ENCODE assay signal across 1 cellular context in genomic region chr19:41657157-41657556, GRCh38.
TF ChIP-seq lines count a peak whose summit lies in the region.

No MANE protein-coding gene starts in this region.

TF ChIP-seq in GM23338, 12 proteins besides CTCF, POLR2A, EP300 and RAD21:
- no peak for TF ChIP-seq ZNF114 (CRISPR knock-in tag; IDR thresholded peaks at IDR 0.05)
- TF ChIP-seq POLR2AphosphoS5 (IDR thresholded peaks at IDR 0.05; ENCODE audit: low read depth), result no peak
- TF ChIP-seq, protein P1, sequence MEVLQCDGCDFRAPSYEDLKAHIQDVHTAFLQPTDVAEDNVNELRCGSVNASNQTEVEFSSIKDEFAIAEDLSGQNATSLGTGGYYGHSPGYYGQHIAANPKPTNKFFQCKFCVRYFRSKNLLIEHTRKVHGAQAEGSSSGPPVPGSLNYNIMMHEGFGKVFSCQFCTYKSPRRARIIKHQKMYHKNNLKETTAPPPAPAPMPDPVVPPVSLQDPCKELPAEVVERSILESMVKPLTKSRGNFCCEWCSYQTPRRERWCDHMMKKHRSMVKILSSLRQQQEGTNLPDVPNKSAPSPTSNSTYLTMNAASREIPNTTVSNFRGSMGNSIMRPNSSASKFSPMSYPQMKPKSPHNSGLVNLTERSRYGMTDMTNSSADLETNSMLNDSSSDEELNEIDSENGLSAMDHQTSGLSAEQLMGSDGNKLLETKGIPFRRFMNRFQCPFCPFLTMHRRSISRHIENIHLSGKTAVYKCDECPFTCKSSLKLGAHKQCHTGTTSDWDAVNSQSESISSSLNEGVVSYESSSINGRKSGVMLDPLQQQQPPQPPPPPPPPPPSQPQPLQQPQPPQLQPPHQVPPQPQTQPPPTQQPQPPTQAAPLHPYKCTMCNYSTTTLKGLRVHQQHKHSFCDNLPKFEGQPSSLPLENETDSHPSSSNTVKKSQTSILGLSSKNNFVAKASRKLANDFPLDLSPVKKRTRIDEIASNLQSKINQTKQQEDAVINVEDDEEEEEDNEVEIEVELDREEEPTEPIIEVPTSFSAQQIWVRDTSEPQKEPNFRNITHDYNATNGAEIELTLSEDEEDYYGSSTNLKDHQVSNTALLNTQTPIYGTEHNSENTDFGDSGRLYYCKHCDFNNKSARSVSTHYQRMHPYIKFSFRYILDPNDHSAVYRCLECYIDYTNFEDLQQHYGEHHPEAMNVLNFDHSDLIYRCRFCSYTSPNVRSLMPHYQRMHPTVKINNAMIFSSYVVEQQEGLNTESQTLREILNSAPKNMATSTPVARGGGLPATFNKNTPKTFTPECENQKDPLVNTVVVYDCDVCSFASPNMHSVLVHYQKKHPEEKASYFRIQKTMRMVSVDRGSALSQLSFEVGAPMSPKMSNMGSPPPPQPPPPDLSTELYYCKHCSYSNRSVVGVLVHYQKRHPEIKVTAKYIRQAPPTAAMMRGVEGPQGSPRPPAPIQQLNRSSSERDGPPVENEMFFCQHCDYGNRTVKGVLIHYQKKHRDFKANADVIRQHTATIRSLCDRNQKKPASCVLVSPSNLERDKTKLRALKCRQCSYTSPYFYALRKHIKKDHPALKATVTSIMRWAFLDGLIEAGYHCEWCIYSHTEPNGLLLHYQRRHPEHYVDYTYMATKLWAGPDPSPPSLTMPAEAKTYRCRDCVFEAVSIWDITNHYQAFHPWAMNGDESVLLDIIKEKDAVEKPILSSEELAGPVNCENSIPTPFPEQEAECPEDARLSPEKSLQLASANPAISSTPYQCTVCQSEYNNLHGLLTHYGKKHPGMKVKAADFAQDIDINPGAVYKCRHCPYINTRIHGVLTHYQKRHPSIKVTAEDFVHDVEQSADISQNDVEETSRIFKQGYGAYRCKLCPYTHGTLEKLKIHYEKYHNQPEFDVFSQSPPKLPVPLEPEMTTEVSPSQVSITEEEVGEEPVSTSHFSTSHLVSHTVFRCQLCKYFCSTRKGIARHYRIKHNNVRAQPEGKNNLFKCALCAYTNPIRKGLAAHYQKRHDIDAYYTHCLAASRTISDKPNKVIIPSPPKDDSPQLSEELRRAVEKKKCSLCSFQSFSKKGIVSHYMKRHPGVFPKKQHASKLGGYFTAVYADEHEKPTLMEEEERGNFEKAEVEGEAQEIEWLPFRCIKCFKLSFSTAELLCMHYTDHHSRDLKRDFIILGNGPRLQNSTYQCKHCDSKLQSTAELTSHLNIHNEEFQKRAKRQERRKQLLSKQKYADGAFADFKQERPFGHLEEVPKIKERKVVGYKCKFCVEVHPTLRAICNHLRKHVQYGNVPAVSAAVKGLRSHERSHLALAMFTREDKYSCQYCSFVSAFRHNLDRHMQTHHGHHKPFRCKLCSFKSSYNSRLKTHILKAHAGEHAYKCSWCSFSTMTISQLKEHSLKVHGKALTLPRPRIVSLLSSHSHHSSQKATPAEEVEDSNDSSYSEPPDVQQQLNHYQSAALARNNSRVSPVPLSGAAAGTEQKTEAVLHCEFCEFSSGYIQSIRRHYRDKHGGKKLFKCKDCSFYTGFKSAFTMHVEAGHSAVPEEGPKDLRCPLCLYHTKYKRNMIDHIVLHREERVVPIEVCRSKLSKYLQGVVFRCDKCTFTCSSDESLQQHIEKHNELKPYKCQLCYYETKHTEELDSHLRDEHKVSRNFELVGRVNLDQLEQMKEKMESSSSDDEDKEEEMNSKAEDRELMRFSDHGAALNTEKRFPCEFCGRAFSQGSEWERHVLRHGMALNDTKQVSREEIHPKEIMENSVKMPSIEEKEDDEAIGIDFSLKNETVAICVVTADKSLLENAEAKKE (CRISPR knock-in tag; IDR thresholded peaks at IDR 0.05), result 0 out of 2 replicates have a peak, but pooled peaks have one; percentile 19
